8 cellular contexts compared by ENCODE assay signal in the genomic region with DNA sequence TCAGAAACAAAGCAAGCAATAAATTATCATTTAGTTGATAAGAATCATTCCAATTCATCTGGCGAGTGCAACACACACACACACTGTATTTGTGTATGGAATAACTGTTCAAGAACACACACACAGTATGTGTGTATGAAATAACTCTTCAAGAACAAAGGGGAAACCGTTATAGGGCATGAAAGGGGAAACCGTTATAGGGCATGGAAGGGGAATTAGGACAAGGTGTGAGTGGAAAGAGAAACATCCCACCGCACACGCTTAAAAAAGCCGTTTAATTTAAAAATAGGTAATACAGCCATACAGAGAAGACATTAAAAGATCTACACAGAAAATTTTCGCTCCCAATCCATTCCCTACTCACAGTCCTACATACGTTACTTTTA. TPM values are rescaled to one million over a fixed set of nuclear protein-coding genes. Genes with fewer than 3 reads are reported as not detected.
DNase-seq lines count a peak whose midpoint lies in the region; ATAC-seq and TF ChIP-seq lines count a peak whose summit lies in the region.

No MANE protein-coding gene starts in this region.

- H3K27me3 ChIP-seq in left ventricle myocardium inferior (ENCODE audit: low read depth) (no peaks in the 10 kb centered on the region), thyroid gland (no peaks in the 10 kb centered on the region)

- H3K4me3 ChIP-seq in left ventricle myocardium inferior (peak overlapping the region; percentile 93), thyroid gland (replicated peaks in 1 of 3) (peak overlapping the region; percentile 63 to 96 (median 83))

- TF ChIP-seq CTCF in left ventricle myocardium inferior (IDR thresholded peaks at IDR 0.05; ENCODE audit: borderline replicate concordance) (no peak), thyroid gland (IDR thresholded peaks at IDR 0.05) (no peak)
- no peak for TF ChIP-seq CTCF in activated CD8-positive, alpha-beta T cell treated with anti-CD3 and anti-CD28 coated beads for 36 hours (IDR thresholded peaks at IDR 0.05)

- peaks cover 18% of the 10 kb centered on the region for H3K36me3 Mint-ChIP-seq in activated CD8-positive, alpha-beta T cell treated with anti-CD3 and anti-CD28 coated beads for 36 hours (ENCODE audit: low read depth)
- H3K36me3 Mint-ChIP-seq in immature natural killer cell, result peaks cover 0 to 10% (median 0%) of the 10 kb centered on the region in 3 donors

- DNase-seq in left ventricle myocardium inferior (no peak), cardiac septum (ENCODE audit: low spot score) (no peak), immature natural killer cell (no peak), thyroid gland (no peak), amygdala (lab: John Stamatoyannopoulos, UW) (no peak), activated gamma-delta T cell treated with Interleukin-2 at 50 U/mL for 16 hours (no peak)
- no peak for DNase-seq in activated CD8-positive, alpha-beta T cell treated with anti-CD3 and anti-CD28 coated beads for 36 hours
- no peak for DNase-seq in stimulated activated CD4-positive, alpha-beta T cell treated with anti-CD3 and anti-CD28 coated beads, Interleukin-2, amount 100 ng/mL, for 48 hours

- H3K9me3 Mint-ChIP-seq in activated CD8-positive, alpha-beta T cell treated with anti-CD3 and anti-CD28 coated beads for 36 hours, result no peaks in the 10 kb centered on the region
- no peaks in the 10 kb centered on the region for H3K9me3 Mint-ChIP-seq in immature natural killer cell

- intact Hi-C loops in left ventricle myocardium inferior (cut with micrococcal nuclease), result no loop called here
- intact Hi-C loops in cardiac septum (cut with DNase I), result loop anchor here (1.0 kb wide), 1 partner anchor 19 kb away; a partner anchor contains a TSS
- intact Hi-C loops in activated CD8-positive, alpha-beta T cell treated with anti-CD3 and anti-CD28 coated beads for 36 hours (cut with micrococcal nuclease), result loop anchor here (2.0 kb wide), 1 partner anchor 18 kb away; a partner anchor contains a TSS
- intact Hi-C loops in thyroid gland (cut with DNase I), result no loop called here

- CTCF ChIA-PET in activated CD8-positive, alpha-beta T cell treated with anti-CD3 and anti-CD28 coated beads for 36 hours (lab: Charles Lee), result no interaction called here

- H3K36me3 ChIP-seq in left ventricle myocardium inferior (peaks cover 9% of the 10 kb centered on the region), thyroid gland (peaks cover 4 to 7% of the 10 kb centered on the region in 2 donors)

- ATAC-seq in activated CD8-positive, alpha-beta T cell treated with anti-CD3 and anti-CD28 coated beads for 36 hours, result no peak

- peak overlapping the region; percentile 79 for H3K27ac ChIP-seq in left ventricle myocardium inferior (replicated peaks)
- H3K27ac ChIP-seq in thyroid gland, result no peak overlapping the region

- peak overlapping the region; percentile 94 for H3K4me3 Mint-ChIP-seq in activated CD8-positive, alpha-beta T cell treated with anti-CD3 and anti-CD28 coated beads for 36 hours
- H3K4me3 Mint-ChIP-seq in immature natural killer cell, result peak overlapping the region; percentile 92 to 98 (median 94)

- WGBS in thyroid gland, 2 donors, result 2 to 4% methylated on average over 8 of the region's 8 CpGs

- peaks cover 37% of the 10 kb centered on the region for H3K4me1 ChIP-seq in left ventricle myocardium inferior
- peaks cover 17% of the 10 kb centered on the region in 2 donors for H3K4me1 ChIP-seq in thyroid gland

- peak overlapping the region; percentile 86 for H3K27ac Mint-ChIP-seq in activated CD8-positive, alpha-beta T cell treated with anti-CD3 and anti-CD28 coated beads for 36 hours
- H3K27ac Mint-ChIP-seq in immature natural killer cell, result peak overlapping the region; percentile 88 to 97 (median 92)

- H3K27me3 Mint-ChIP-seq in activated CD8-positive, alpha-beta T cell treated with anti-CD3 and anti-CD28 coated beads for 36 hours, result no peaks in the 10 kb centered on the region
- H3K27me3 Mint-ChIP-seq in immature natural killer cell (ENCODE audit: low read depth in 3 of 3), result peaks cover 0 to 4% (median 2%) of the 10 kb centered on the region in 3 donors

- no peak for TF ChIP-seq POLR2A in thyroid gland (IDR thresholded peaks at IDR 0.05)

- POLR2A ChIA-PET in activated CD8-positive, alpha-beta T cell treated with anti-CD3 and anti-CD28 coated beads for 36 hours (lab: Charles Lee), result interaction anchor here (1.4 kb wide), 2 partner anchors 26 to 225 kb away, joined by 3 to 9 read pairs; a partner anchor contains a TSS

- no peaks in the 10 kb centered on the region for H3K9me3 ChIP-seq in left ventricle myocardium inferior (replicated peaks)
- H3K9me3 ChIP-seq in thyroid gland, result no peaks in the 10 kb centered on the region

- H3K4me1 Mint-ChIP-seq in activated CD8-positive, alpha-beta T cell treated with anti-CD3 and anti-CD28 coated beads for 36 hours (ENCODE audit: low read depth), result peaks cover 29% of the 10 kb centered on the region
- peaks cover 36 to 46% of the 10 kb centered on the region in 2 donors for H3K4me1 Mint-ChIP-seq in immature natural killer cell

RNA-seq across cellular contexts. Expression of a gene that starts 0.6 kb away (rescaled TPM):
- total RNA-seq in left ventricle myocardium inferior, result 42.6 TPM
- 43.9 TPM for total RNA-seq in cardiac septum
- 10 to 100 TPM; 55.9 to 58.1 TPM for total RNA-seq in activated CD8-positive, alpha-beta T cell treated with anti-CD3 and anti-CD28 coated beads for 36 hours
- 100 to 1,000 TPM in 1 of 3 donors, 10 to 100 TPM in 2; 76.5 to 114 (median 80.6) TPM for polyA plus RNA-seq in immature natural killer cell
- total RNA-seq in thyroid gland, result 10 to 100 TPM; 41.4 to 50.8 (median 43.0) TPM

RNA-seq across cellular contexts. Expression of a gene that starts 18.2 kb away (rescaled TPM):
- total RNA-seq in left ventricle myocardium inferior, result 22.8 TPM
- 28.8 TPM for total RNA-seq in cardiac septum
- 100 to 1,000 TPM; 115 to 134 TPM for total RNA-seq in activated CD8-positive, alpha-beta T cell treated with anti-CD3 and anti-CD28 coated beads for 36 hours
- 10 to 100 TPM; 35.6 to 67.4 (median 39.8) TPM for polyA plus RNA-seq in immature natural killer cell
- total RNA-seq in thyroid gland, result 10 to 100 TPM; 19.1 to 72.2 (median 35.4) TPM

Comparison
In these comparisons a context has a peak if more than half of its experiments do, and no peak if none do; other contexts are left out.
1. intact Hi-C loops: an anchor here in cardiac septum (1.0 kb wide) and activated CD8-positive, alpha-beta T cell treated with anti-CD3 and anti-CD28 coated beads for 36 hours (2.0 kb wide); none called in left ventricle myocardium inferior and thyroid gland.